ENCODE assay signal across 8 cellular contexts in the genomic region with DNA sequence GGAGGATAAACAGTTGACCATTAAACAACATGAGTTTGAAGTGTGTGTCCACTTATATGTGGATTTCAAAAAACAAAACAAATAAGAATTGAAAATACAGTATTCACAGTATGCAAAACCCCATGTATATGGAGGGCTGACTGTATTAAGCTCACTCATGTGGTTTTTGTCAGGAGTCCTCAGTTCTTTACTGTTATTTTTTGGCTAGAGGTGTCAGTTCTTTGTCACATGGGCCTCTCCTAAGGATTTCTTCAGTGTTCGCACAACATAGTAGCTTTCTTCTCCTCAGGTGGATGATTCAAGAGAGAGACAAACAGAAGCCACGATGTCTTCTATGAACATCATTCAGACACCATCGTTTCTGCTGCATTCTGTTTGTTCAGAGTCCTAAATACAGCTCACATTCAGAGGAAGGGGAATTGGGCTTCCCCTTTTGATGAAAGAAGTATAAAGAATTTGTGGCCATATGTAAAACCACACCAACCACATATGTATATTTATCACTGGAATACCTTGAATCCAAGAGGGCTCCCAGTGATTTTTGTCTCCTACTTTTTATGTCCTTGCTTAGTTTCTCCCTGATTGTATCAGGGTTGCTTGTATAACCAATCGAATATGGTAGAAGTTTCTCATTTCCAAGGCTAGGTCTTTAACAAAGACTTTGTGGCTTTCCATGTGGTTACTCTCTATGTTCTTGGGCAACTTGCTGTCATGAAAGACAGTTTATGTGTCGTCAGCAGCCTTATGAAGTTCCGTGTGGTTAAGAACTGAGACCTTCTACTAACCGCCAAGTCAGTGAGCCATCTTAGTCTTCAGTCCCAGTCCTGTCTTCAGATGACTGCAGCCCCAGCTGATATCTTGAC. TPM values are rescaled to one million over a fixed set of nuclear protein-coding genes. Genes with fewer than 3 reads are reported as not detected.
DNase-seq lines count a peak whose midpoint lies in the region; ATAC-seq lines count a peak whose summit lies in the region.

No MANE protein-coding gene starts in this region.

- peak overlapping the region; percentile 57 for H3K27ac ChIP-seq in Karpas-422 (ENCODE audit: low read length)

- H3K4me2 ChIP-seq in Karpas-422 (ENCODE audit: low read depth, low read length, poor library complexity, severe bottlenecking) = no peak overlapping the region

- no peak overlapping the region for H3K4me3 ChIP-seq in Karpas-422 (ENCODE audit: low read length)

- peaks cover 100% of the 10 kb centered on the region for H3K79me2 ChIP-seq in Karpas-422 (ENCODE audit: low read length)

- H3K9me2 ChIP-seq in Karpas-422 (replicated peaks; ENCODE audit: insufficient read depth, low read length) = no peaks in the 10 kb centered on the region

- DNase-seq in GDM1 (lab: John Stamatoyannopoulos, UW) = peak; percentile 70
- DNase-seq in Karpas-422 = peak; percentile 48
- DNase-seq in activated T-cell treated with anti-CD3 and anti-CD28 coated beads, Interleukin-2, amount 50 U/mL, for 1 hour = peak; percentile 22
- peak; percentile 39 to 48 for DNase-seq in stimulated activated CD4-positive, alpha-beta T cell treated with anti-CD3 and anti-CD28 coated beads, Interleukin-15, amount 100 ng/mL, for 48 hours (ENCODE audit: low read depth in 2 of 2)
- no peak for DNase-seq in DMS114 treated with DMSO at 0.1 percent for 48 hours (lab: John Stamatoyannopoulos, UW; ENCODE audit: unreplicated experiment)
- DNase-seq in NCI-H146 (lab: John Stamatoyannopoulos, UW) = no peak
- DNase-seq in 8988T = no peak

- peaks cover 8% of the 10 kb centered on the region for H4K20me1 ChIP-seq in Karpas-422 (ENCODE audit: insufficient read depth, low read depth, low read length)

- H3K4me1 ChIP-seq in Karpas-422 (ENCODE audit: low read length) = peaks cover 91% of the 10 kb centered on the region

- H3K9ac ChIP-seq in Karpas-422 (ENCODE audit: low read length) = no peak overlapping the region

- peak; percentile 97 for ATAC-seq in GM21576 (IDR thresholded peaks at IDR 0.05; ENCODE audit: unreplicated experiment)

- H3K27me3 ChIP-seq in Karpas-422 (ENCODE audit: low read length) = no peaks in the 10 kb centered on the region

- no peaks in the 10 kb centered on the region for H3K36me3 ChIP-seq in Karpas-422 (ENCODE audit: insufficient read depth, low read length)

- H2AFZ ChIP-seq in Karpas-422 (ENCODE audit: low read length) = no peak overlapping the region

- no peaks in the 10 kb centered on the region for H3K9me3 ChIP-seq in Karpas-422 (ENCODE audit: low read length)

RNA-seq across cellular contexts. Expression of gene MNAT1, which starts 18.9 kb away (rescaled TPM):
- total RNA-seq in Karpas-422 (2014; rRNA removed; shearing (Covaris generic); ENCODE audit: low replicate concordance) = 166 and 230 TPM in 2 replicates

RNA-seq across cellular contexts. Expression of gene SIX4, which starts 29.3 kb away (rescaled TPM):
- total RNA-seq in Karpas-422 (2014; rRNA removed; shearing (Covaris generic); ENCODE audit: low replicate concordance) = 53.8 and 61.6 TPM in 2 replicates

Comparison
In these comparisons a context has a peak if more than half of its experiments do, and no peak if none do; other contexts are left out.
1. DNase-seq: peak in GDM1 (single experiment), Karpas-422 (single experiment), activated T-cell treated with anti-CD3 and anti-CD28 coated beads, Interleukin-2, amount 50 U/mL, for 1 hour (single experiment) and stimulated activated CD4-positive, alpha-beta T cell treated with anti-CD3 and anti-CD28 coated beads, Interleukin-15, amount 100 ng/mL, for 48 hours (2 of 2); none in DMS114 treated with DMSO at 0.1 percent for 48 hours (single experiment), NCI-H146 (single experiment) and 8988T (single experiment).